8 cellular contexts compared by ENCODE assay signal in genomic region chr14:88168498-88169165, GRCh38.
A peak's percentile ranks its signal among the peaks of the same experiment; 100 is the strongest.
DNase-seq lines count a peak whose midpoint lies in the region; ATAC-seq and TF ChIP-seq lines count a peak whose summit lies in the region.

No MANE protein-coding gene starts in this region.

- peak; percentile 77 for ATAC-seq in HG02571 (IDR thresholded peaks at IDR 0.05; ENCODE audit: unreplicated experiment)
- peak; percentile 82 for ATAC-seq in esophagus mucosa

- CTCF ChIA-PET in activated CD4-positive, alpha-beta memory T cell treated with anti-CD3 and anti-CD28 coated beads, Interleukin-2, amount 10 ng/mL, durations not matched to agents 7 days and 5 days (lab: Charles Lee), result interaction anchor here (0.5 to 4.1 kb wide), 28 partner anchors 9 to 234 kb away, joined by 3 to 76 read pairs (median 4); no protein-coding TSS in a partner anchor

- POLR2A ChIA-PET in activated CD4-positive, alpha-beta memory T cell treated with anti-CD3 and anti-CD28 coated beads, Interleukin-2, amount 10 ng/mL, durations not matched to agents 7 days and 5 days (lab: Charles Lee), result interaction anchor here (0.8 to 1.7 kb wide), 4 partner anchors 39 to 224 kb away, joined by 3 to 6 read pairs (median 4); partner anchors contain the start of gene GALC

- peaks cover 22% of the 10 kb centered on the region for H3K4me1 Mint-ChIP-seq in activated CD4-positive, alpha-beta memory T cell treated with anti-CD3 and anti-CD28 coated beads, Interleukin-2, amount 10 ng/mL, durations not matched to agents 7 days and 5 days
- H3K4me1 Mint-ChIP-seq in osteocyte (ENCODE audit: unreplicated experiment), result no peaks in the 10 kb centered on the region

- H3K4me3 Mint-ChIP-seq in activated CD4-positive, alpha-beta memory T cell treated with anti-CD3 and anti-CD28 coated beads, Interleukin-2, amount 10 ng/mL, durations not matched to agents 7 days and 5 days, result no peak overlapping the region
- H3K4me3 Mint-ChIP-seq in osteocyte (ENCODE audit: unreplicated experiment), result no peak overlapping the region

- H3K9me3 Mint-ChIP-seq in activated CD4-positive, alpha-beta memory T cell treated with anti-CD3 and anti-CD28 coated beads, Interleukin-2, amount 10 ng/mL, durations not matched to agents 7 days and 5 days, result no peaks in the 10 kb centered on the region
- H3K9me3 Mint-ChIP-seq in osteocyte (ENCODE audit: unreplicated experiment), result peaks cover 16% of the 10 kb centered on the region

- peak; percentile 8 for DNase-seq in NCI-H345 (lab: John Stamatoyannopoulos, UW)
- no peak for DNase-seq in NCI-H345 treated with DMSO at 0.1 percent for 48 hours (lab: John Stamatoyannopoulos, UW; ENCODE audit: unreplicated experiment)
- peak; percentile 57 for DNase-seq in NCI-H1694 (lab: John Stamatoyannopoulos, UW)
- peak; percentile 59 for DNase-seq in activated CD4-positive, alpha-beta memory T cell treated with anti-CD3 and anti-CD28 coated beads, Interleukin-2, amount 10 ng/mL, durations not matched to agents 7 days and 5 days
- DNase-seq in osteocyte (ENCODE audit: extremely low spot score, unreplicated experiment), result peak; percentile 51
- no peak for DNase-seq in GOT3 (lab: John Stamatoyannopoulos, UW)

- H3K27me3 Mint-ChIP-seq in activated CD4-positive, alpha-beta memory T cell treated with anti-CD3 and anti-CD28 coated beads, Interleukin-2, amount 10 ng/mL, durations not matched to agents 7 days and 5 days, result peaks cover 33% of the 10 kb centered on the region
- peaks cover 2% of the 10 kb centered on the region for H3K27me3 Mint-ChIP-seq in osteocyte (ENCODE audit: unreplicated experiment)

- H3K27ac Mint-ChIP-seq in activated CD4-positive, alpha-beta memory T cell treated with anti-CD3 and anti-CD28 coated beads, Interleukin-2, amount 10 ng/mL, durations not matched to agents 7 days and 5 days, result no peak overlapping the region
- no peak overlapping the region for H3K27ac Mint-ChIP-seq in osteocyte (ENCODE audit: unreplicated experiment)

- TF ChIP-seq CTCF in osteocyte (IDR thresholded peaks at IDR 0.05), result peak; percentile 51

- no peaks in the 10 kb centered on the region for H3K36me3 Mint-ChIP-seq in activated CD4-positive, alpha-beta memory T cell treated with anti-CD3 and anti-CD28 coated beads, Interleukin-2, amount 10 ng/mL, durations not matched to agents 7 days and 5 days (ENCODE audit: low read depth)
- no peaks in the 10 kb centered on the region for H3K36me3 Mint-ChIP-seq in osteocyte (ENCODE audit: unreplicated experiment)

Comparison
In these comparisons a context has a peak if more than half of its experiments do, and no peak if none do; other contexts are left out.
1. DNase-seq: peak in NCI-H345 (single experiment), NCI-H1694 (single experiment), activated CD4-positive, alpha-beta memory T cell treated with anti-CD3 and anti-CD28 coated beads, Interleukin-2, amount 10 ng/mL, durations not matched to agents 7 days and 5 days (single experiment) and osteocyte (single experiment); none in NCI-H345 treated with DMSO at 0.1 percent for 48 hours (single experiment) and GOT3 (single experiment).